22 cellular contexts compared by ENCODE assay signal in the genomic region with DNA sequence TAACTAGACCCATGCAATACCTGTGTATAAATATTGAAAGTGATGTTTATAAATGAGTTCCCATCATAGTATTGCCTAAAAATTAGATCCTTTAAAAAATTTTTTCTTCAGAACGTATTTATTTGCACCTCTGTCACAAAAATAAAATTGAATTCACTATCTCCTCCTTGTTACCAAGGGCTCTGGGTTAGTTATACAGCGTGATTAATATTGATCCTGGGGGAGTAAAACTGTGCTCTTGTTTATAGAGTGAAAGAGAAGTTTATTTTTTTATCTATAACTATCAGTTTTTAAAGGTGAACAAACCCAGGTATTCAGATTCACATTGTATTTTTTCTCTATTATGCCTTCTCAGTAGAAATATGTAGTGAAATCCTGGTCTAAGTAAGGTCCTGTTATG.
"Had no signal": no experiment of that assay in that cellular context is flagged by ENCODE, and none has a peak within 500 bp of the region (broad histone marks: within the 10 kb centered on the region; RNA-seq: fewer than 3 reads in every experiment).

No MANE protein-coding gene starts in this region.

- H3K9me3 ChIP-seq: esophagus muscularis mucosa, gastroesophageal sphincter, heart left ventricle, left lung, lower lobe of right lung, mucosa of descending colon had no signal

- H3K4me3 Mint-ChIP-seq: immature natural killer cell, mesothelial cell of epicardium, naive B cell had no signal

- H3K27ac Mint-ChIP-seq: immature natural killer cell, mesothelial cell of epicardium, naive B cell had no signal

- H3K27ac ChIP-seq: coronary artery, dorsolateral prefrontal cortex, esophagus muscularis mucosa, foreskin keratinocyte, gastroesophageal sphincter, heart left ventricle, hepatocyte, left lung, lower lobe of right lung had no signal

- H3K36me3 ChIP-seq: esophagus muscularis mucosa, gastroesophageal sphincter, heart left ventricle, left lung, lower lobe of right lung had no signal

- H3K4me1 Mint-ChIP-seq: immature natural killer cell, mesothelial cell of epicardium, naive B cell had no signal

- DNase-seq: dorsolateral prefrontal cortex; effector CD4-positive, alpha-beta T cell; effector memory CD4-positive, alpha-beta T cell; foreskin keratinocyte; heart left ventricle; hypothalamus; immature natural killer cell; islet precursor cell; kidney; kidney glomerular epithelial cell; left colon; left lung; left ventricle myocardium superior; lower lobe of right lung; mesenchymal stem cell; mucosa of descending colon; naive B cell had no signal

- H3K27me3 Mint-ChIP-seq: naive B cell had no signal

- ATAC-seq: foreskin keratinocyte, gastroesophageal sphincter, heart left ventricle, left lung, left ventricle myocardium superior, lower lobe of right lung had no signal

- H3K4me3 ChIP-seq: coronary artery, dorsolateral prefrontal cortex, esophagus muscularis mucosa, gastroesophageal sphincter, heart left ventricle, hepatocyte, left lung, lower lobe of right lung, mucosa of descending colon had no signal

- H3K27me3 ChIP-seq: dorsolateral prefrontal cortex, esophagus muscularis mucosa, foreskin keratinocyte, gastroesophageal sphincter, heart left ventricle, hepatocyte, left lung had no signal

- H3K36me3 Mint-ChIP-seq: immature natural killer cell, mesothelial cell of epicardium, naive B cell had no signal

- H3K4me1 ChIP-seq: esophagus muscularis mucosa, foreskin keratinocyte, gastroesophageal sphincter, heart left ventricle, left lung, lower lobe of right lung had no signal
